8 cellular contexts compared by ENCODE assay signal in genomic region chr6:2846873-2847224, GRCh38. TPM values are rescaled to one million over a fixed set of nuclear protein-coding genes. Genes with fewer than 3 reads are reported as not detected.
DNase-seq lines count a peak whose midpoint lies in the region; ATAC-seq and TF ChIP-seq lines count a peak whose summit lies in the region.

No MANE protein-coding gene starts in this region.

- CTCF ChIA-PET in mammary epithelial cell (lab: Charles Lee; ENCODE audit: low non-redundant PET), result interaction anchor here (0.6 to 1.0 kb wide), 3 partner anchors 56 to 1018 kb away, joined by 4 to 9 read pairs (median 5); no protein-coding TSS in a partner anchor
- CTCF ChIA-PET in naive thymus-derived CD4-positive, alpha-beta T cell (lab: Charles Lee), result interaction anchor here (0.7 to 4.8 kb wide), 31 partner anchors 9 to 211 kb away, joined by 3 to 77 read pairs (median 7); partner anchors contain the start of genes NQO2 and SERPINB9

- peaks cover 27% of the 10 kb centered on the region for H3K4me1 ChIP-seq in mammary epithelial cell (ENCODE audit: insufficient read depth, low read length)
- peaks cover 17 to 35% of the 10 kb centered on the region in 2 donors for H3K4me1 ChIP-seq in naive thymus-derived CD4-positive, alpha-beta T cell (ENCODE audit: control insufficient read depth in 2 of 2, insufficient read depth in 2 of 2, low read length in 2 of 2)

- H2AFZ ChIP-seq in mammary epithelial cell (ENCODE audit: low read depth, low read length), result peak overlapping the region; percentile 43

- H3K9ac ChIP-seq in mammary epithelial cell (ENCODE audit: insufficient read depth, low read length), result peak overlapping the region; percentile 75

- H3K27ac ChIP-seq in 22Rv1 (peak overlapping the region; percentile 25; the same call in 1 of the 2 replicates), mammary epithelial cell (ENCODE audit: insufficient read depth, low read depth, low read length) (peak overlapping the region; percentile 79)
- H3K27ac ChIP-seq in naive thymus-derived CD4-positive, alpha-beta T cell (ENCODE audit: low read depth, low read length), result peak overlapping the region; percentile 11

- no peaks in the 10 kb centered on the region for H3K79me2 ChIP-seq in mammary epithelial cell (ENCODE audit: insufficient read depth, low read length)

- H3K9me3 Mint-ChIP-seq in naive thymus-derived CD4-positive, alpha-beta T cell, result peaks cover 0 to 5% (median 0%) of the 10 kb centered on the region in 11 donors

- DNase-seq in mammary epithelial cell (no peak), NCI-H526 (lab: John Stamatoyannopoulos, UW) (no peak)
- DNase-seq in naive thymus-derived CD4-positive, alpha-beta T cell, result no peak
- no peak for DNase-seq in stimulated activated CD4-positive, alpha-beta T cell treated with anti-CD3 and anti-CD28 coated beads, Interleukin-4, amount 100 ng/mL, for 1 hour

- TF ChIP-seq CTCF in 22Rv1 (IDR thresholded peaks at IDR 0.05) (no peak), mammary epithelial cell (conservative IDR thresholded peaks at IDR 0.05 in 1 of 2, IDR thresholded peaks at IDR 0.05 in 1 of 2; ENCODE audit: extremely low read depth in 1 of 2, insufficient read depth in 1 of 2, low read depth in 1 of 2, low read length in 2 of 2) (no peak)

- no TSS peak for BruUV-seq in mammary epithelial cell (replicated peaks; lab: Mats Ljungman, UMichigan)

- H3K27me3 ChIP-seq in mammary epithelial cell (ENCODE audit: insufficient read depth, low read length), result no peaks in the 10 kb centered on the region
- H3K27me3 ChIP-seq in naive thymus-derived CD4-positive, alpha-beta T cell (ENCODE audit: control insufficient read depth in 2 of 2, insufficient read depth in 2 of 2, low read length in 2 of 2), result no peaks in the 10 kb centered on the region

- H3K36me3 Mint-ChIP-seq in naive thymus-derived CD4-positive, alpha-beta T cell, result peaks cover 0 to 7% (median 0%) of the 10 kb centered on the region in 5 donors

- intact Hi-C loops in mammary epithelial cell (cut with micrococcal nuclease), result loop anchor here (1.0 to 5.0 kb wide), 5 partner anchors 56 to 210 kb away; no protein-coding TSS in a partner anchor
- intact Hi-C loops in naive thymus-derived CD4-positive, alpha-beta T cell (cut with micrococcal nuclease), result loop anchor here (1.0 to 5.0 kb wide), 13 partner anchors 7 to 210 kb away; partner anchors contain the start of gene SERPINB9 (in 1 of the 2)

- no peaks in the 10 kb centered on the region for H3K27me3 Mint-ChIP-seq in naive thymus-derived CD4-positive, alpha-beta T cell

- POLR2A ChIA-PET in naive thymus-derived CD4-positive, alpha-beta T cell (lab: Charles Lee), result interaction anchor here (0.7 to 9.8 kb wide), 28 partner anchors 11 to 294 kb away, joined by 3 to 156 read pairs (median 5); partner anchors contain the start of genes RIPK1, SERPINB9 and WRNIP1

- in situ Hi-C loops in mammary epithelial cell (cut with MboI; ENCODE audit: low sequenced_read_pairs in 2 of 2), result loop anchor here in 1 of 2 donors (5.0 to 10.0 kb wide), 2 partner anchors 55 to 88 kb away; no protein-coding TSS in a partner anchor

- H3K4me2 ChIP-seq in mammary epithelial cell (ENCODE audit: insufficient read depth, low read depth, low read length), result peak overlapping the region; percentile 80

- H4K20me1 ChIP-seq in mammary epithelial cell (ENCODE audit: insufficient read depth, low read length), result no peaks in the 10 kb centered on the region

- H3K9me3 ChIP-seq in mammary epithelial cell (replicated peaks; ENCODE audit: insufficient read depth, low read length), result no peaks in the 10 kb centered on the region
- no peaks in the 10 kb centered on the region for H3K9me3 ChIP-seq in naive thymus-derived CD4-positive, alpha-beta T cell (ENCODE audit: control insufficient read depth in 2 of 3, low read length in 3 of 3)

- peak overlapping the region in 1 of 3 experiments; percentile 35 for H3K4me3 ChIP-seq in mammary epithelial cell (replicated peaks in 1 of 3; ENCODE audit: insufficient read depth in 1 of 3, low read depth in 2 of 3, low read length in 3 of 3)
- H3K4me3 ChIP-seq in naive thymus-derived CD4-positive, alpha-beta T cell (ENCODE audit: low read length), result no peak overlapping the region

- ATAC-seq in HG02798 (IDR thresholded peaks at IDR 0.05; ENCODE audit: poor library complexity, unreplicated experiment) (peak; percentile 4), GM21717 (IDR thresholded peaks at IDR 0.05; ENCODE audit: unreplicated experiment) (no peak), GM21529 (IDR thresholded peaks at IDR 0.05; ENCODE audit: unreplicated experiment) (no peak)
- ATAC-seq in naive thymus-derived CD4-positive, alpha-beta T cell, result no peak

- 50% methylated on average over 1 of the region's 1 CpG for WGBS in mammary epithelial cell (ENCODE audit: low coverage, missing lambda C conversion rate)

- dilution Hi-C loops in mammary epithelial cell (cut with HindIII; ENCODE audit: low sequenced_read_pairs), result loop anchor here (5.0 to 10.0 kb wide), 4 partner anchors 45 to 75 kb away; no protein-coding TSS in a partner anchor

- H3K4me3 Mint-ChIP-seq in naive thymus-derived CD4-positive, alpha-beta T cell, result peak overlapping the region in 9 of 10 donors; percentile 38 to 77 (median 63)

- no peaks in the 10 kb centered on the region for H3K36me3 ChIP-seq in mammary epithelial cell (ENCODE audit: insufficient read depth, low read length)
- no peaks in the 10 kb centered on the region for H3K36me3 ChIP-seq in naive thymus-derived CD4-positive, alpha-beta T cell (ENCODE audit: control insufficient read depth in 2 of 3, insufficient read depth in 3 of 3, low read length in 3 of 3)

- H3K27ac Mint-ChIP-seq in naive thymus-derived CD4-positive, alpha-beta T cell, result peak overlapping the region in 8 of 9 donors; percentile 78 to 93 (median 85)

- H3K4me1 Mint-ChIP-seq in naive thymus-derived CD4-positive, alpha-beta T cell, result peaks cover 26 to 54% (median 48%) of the 10 kb centered on the region in 7 donors

RNA-seq across cellular contexts. Expression of gene SERPINB1, which starts 5.2 kb away (rescaled TPM):
- 10 to 100 TPM; 17.0 to 40.0 TPM for total RNA-seq in mammary epithelial cell
- 91.9 TPM for polyA plus RNA-seq in mammary epithelial cell
- 37.4 TPM for polyA minus RNA-seq in mammary epithelial cell
- 100 to 1,000 TPM in 1 of 5 experiments, 10 to 100 TPM in 4; 43.8 to 108 (median 62.5) TPM for total RNA-seq in naive thymus-derived CD4-positive, alpha-beta T cell
- polyA plus RNA-seq in naive thymus-derived CD4-positive, alpha-beta T cell, result 100 to 1,000 TPM; 129 to 135 TPM

RNA-seq across cellular contexts. Expression of gene SERPINB9, which starts 56.3 kb away (rescaled TPM):
- 1 to 10 TPM in 1 of 2 donors, under 1 TPM in 1; 0.16 to 1.2 TPM for total RNA-seq in mammary epithelial cell
- polyA plus RNA-seq in mammary epithelial cell, result 0.11 TPM
- polyA minus RNA-seq in mammary epithelial cell, result not detected
- total RNA-seq in naive thymus-derived CD4-positive, alpha-beta T cell, result 10 to 100 TPM; 25.1 to 74.4 (median 52.0) TPM
- 10 to 100 TPM; 33.1 to 34.1 TPM for polyA plus RNA-seq in naive thymus-derived CD4-positive, alpha-beta T cell

Comparison
In these comparisons a context has a peak if more than half of its experiments do, and no peak if none do; other contexts are left out.
1. H3K27ac ChIP-seq: peak in every context shown above with its lines; median percentile 79 in mammary epithelial cell; 25 in 22Rv1; 11 in naive thymus-derived CD4-positive, alpha-beta T cell.
2. RNA of gene SERPINB9, which starts 56.3 kb away (total RNA-seq): 25.1 to 74.4 TPM in naive thymus-derived CD4-positive, alpha-beta T cell; 0.16 to 1.2 TPM in mammary epithelial cell; every median in the first group is over 10 times any median in the second.